ENCODE assay signal across 12 cellular contexts in genomic region chr12:94872007-94872653, GRCh38.
DNase-seq lines count a peak whose midpoint lies in the region; ATAC-seq, FAIRE-seq and TF ChIP-seq lines count a peak whose summit lies in the region.
"Had no signal": no experiment of that assay in that cellular context is flagged by ENCODE, and none has a peak within 500 bp of the region (broad histone marks: within the 10 kb centered on the region; RNA-seq: fewer than 3 reads in every experiment).

No MANE protein-coding gene starts in this region.

- peak; percentile 24 for DNase-seq in GM10266 (ENCODE audit: extremely low spot score)
- peak in 4 of 6 donors; percentile 16 to 40 (median 26) for DNase-seq in pancreas
- DNase-seq in CD14-positive monocyte (ENCODE audit: low spot score): no peak
- no peak for DNase-seq in GM19240 (ENCODE audit: insufficient read length, low spot score)
- DNase-seq in small intestine: no peak
- no peak for DNase-seq in aorta
- DNase-seq: dermis blood vessel endothelial cell, left ventricle myocardium superior, NCI-H226 had no signal

- H4K20me1 ChIP-seq in KMS-11 (ENCODE audit: insufficient read depth): no peaks in the 10 kb centered on the region

- H3K4me2 ChIP-seq in KMS-11: peak overlapping the region; percentile 33; the same call in 1 of the 2 replicates

- 51 to 57% methylated on average over 11 of the region's 11 CpGs for WGBS in pancreas, 2 donors
- 64 to 77% (median 65%) methylated on average over 11 of the region's 11 CpGs for WGBS in small intestine, 3 donors
- 82 to 83% methylated on average over 11 of the region's 11 CpGs for WGBS in aorta, 2 donors

- H3K27ac ChIP-seq in KMS-11 (no peak overlapping the region), pancreas (no peak overlapping the region), small intestine (ENCODE audit: low read depth in 1 of 2, low read length in 1 of 2) (no peak overlapping the region), aorta (ENCODE audit: low read depth in 1 of 2, low read length in 2 of 2) (no peak overlapping the region)
- H3K27ac ChIP-seq: foreskin keratinocyte had no signal

- H3K27me3 ChIP-seq in KMS-11 (ENCODE audit: insufficient read depth, low read depth) (no peaks in the 10 kb centered on the region), endocrine pancreas (ENCODE audit: control insufficient read depth, insufficient read depth, low read length) (no peaks in the 10 kb centered on the region), pancreas (peaks cover 0 to 12% (median 0%) of the 10 kb centered on the region in 4 donors), small intestine (ENCODE audit: control insufficient read depth in 2 of 2, insufficient read depth in 2 of 2, low read length in 2 of 2) (peaks cover 3 to 21% of the 10 kb centered on the region in 2 donors), aorta (ENCODE audit: control insufficient read depth in 1 of 2, insufficient read depth in 2 of 2, low read length in 1 of 2) (no peaks in the 10 kb centered on the region)

- peaks cover 11% of the 10 kb centered on the region for H3K4me1 Mint-ChIP-seq in CD14-positive monocyte

- TF ChIP-seq CTCF in GM10266 (IDR thresholded peaks at IDR 0.05; ENCODE audit: control insufficient read depth, insufficient read depth, low read depth, missing control alignments) (no peak), KMS-11 (conservative IDR thresholded peaks at IDR 0.05; ENCODE audit: low read depth, low read length) (no peak), pancreas (IDR thresholded peaks at IDR 0.05) (no peak), CD14-positive monocyte (IDR thresholded peaks at IDR 0.05) (no peak)

- FAIRE-seq in pancreas (lab: Jason Lieb, UNC) (no peak), small intestine (lab: Jason Lieb, UNC) (no peak)

- peak overlapping the region in 1 of 2 donors; percentile 79 for H3K4me3 Mint-ChIP-seq in CD14-positive monocyte

- H3K4me3 ChIP-seq in KMS-11 (IDR thresholded peaks at IDR 0.05; ENCODE audit: insufficient read depth, low read depth, low read length) (no peak overlapping the region), endocrine pancreas (ENCODE audit: control insufficient read depth, insufficient read depth, low read length) (peak overlapping the region; percentile 59), pancreas (no peak overlapping the region), small intestine (ENCODE audit: low read depth in 1 of 2, low read length in 2 of 2) (no peak overlapping the region), aorta (ENCODE audit: low read length in 2 of 2) (no peak overlapping the region)

- H3K4me1 ChIP-seq in KMS-11 (ENCODE audit: low read depth, poor library complexity, severe bottlenecking) (peaks cover 10% of the 10 kb centered on the region), endocrine pancreas (ENCODE audit: control insufficient read depth, insufficient read depth, low read length) (no peaks in the 10 kb centered on the region), pancreas (peaks cover 0 to 12% (median 0%) of the 10 kb centered on the region in 3 donors), small intestine (ENCODE audit: control insufficient read depth in 2 of 2, insufficient read depth in 1 of 2, low read depth in 1 of 2, low read length in 1 of 2) (no peaks in the 10 kb centered on the region), aorta (ENCODE audit: control insufficient read depth in 1 of 2, insufficient read depth in 2 of 2, low read length in 2 of 2) (no peaks in the 10 kb centered on the region)
- H3K4me1 ChIP-seq: foreskin keratinocyte had no signal

- H3K9me3 Mint-ChIP-seq in CD14-positive monocyte: peaks cover 0 to 9% (median 7%) of the 10 kb centered on the region in 7 donors

- H2AFZ ChIP-seq in KMS-11 (ENCODE audit: low read depth): no peak overlapping the region

- H3K36me3 ChIP-seq in KMS-11 (ENCODE audit: insufficient read depth) (no peaks in the 10 kb centered on the region), endocrine pancreas (ENCODE audit: control insufficient read depth, insufficient read depth, low read length) (no peaks in the 10 kb centered on the region), pancreas (no peaks in the 10 kb centered on the region), small intestine (ENCODE audit: control insufficient read depth in 2 of 2, insufficient read depth in 2 of 2, low read length in 2 of 2) (no peaks in the 10 kb centered on the region), aorta (ENCODE audit: control insufficient read depth in 1 of 2, insufficient read depth in 2 of 2, low read length in 1 of 2) (no peaks in the 10 kb centered on the region)

- ATAC-seq in pancreas (peak in 3 of 4 donors; percentile 46 to 67 (median 57)), aorta (ENCODE audit: low FRiP score) (no peak)

- intact Hi-C loops in pancreas (cut with DNase I) (no loop called here), CD14-positive monocyte (cut with micrococcal nuclease) (no loop called here), aorta (cut with DNase I) (no loop called here)

- peaks cover 59 to 69% (median 59%) of the 10 kb centered on the region in 3 donors for H3K27me3 Mint-ChIP-seq in CD14-positive monocyte (ENCODE audit: low read depth in 3 of 3)

- H3K36me3 Mint-ChIP-seq in CD14-positive monocyte: peaks cover 0 to 3% of the 10 kb centered on the region in 2 donors

- H3K9ac ChIP-seq in KMS-11 (no peak overlapping the region), endocrine pancreas (ENCODE audit: control insufficient read depth, insufficient read depth, low read length) (no peak overlapping the region)

- peak overlapping the region in 1 of 7 donors; percentile 13 for H3K27ac Mint-ChIP-seq in CD14-positive monocyte

- H3K9me3 ChIP-seq in endocrine pancreas (ENCODE audit: control insufficient read depth, low read length): no peaks in the 10 kb centered on the region
- H3K9me3 ChIP-seq in pancreas: no peaks in the 10 kb centered on the region
- no peaks in the 10 kb centered on the region for H3K9me3 ChIP-seq in small intestine (ENCODE audit: control insufficient read depth, low read depth)
- H3K9me3 ChIP-seq in aorta (ENCODE audit: control insufficient read depth, low read length): no peaks in the 10 kb centered on the region

- no peaks in the 10 kb centered on the region for H3K79me2 ChIP-seq in KMS-11 (ENCODE audit: insufficient read depth, low read depth)

Comparison
In these comparisons a context has a peak if more than half of its experiments do, and no peak if none do; other contexts are left out.
1. DNase-seq: peak in GM10266 (single experiment) and pancreas (4 of 6); none in CD14-positive monocyte (single experiment), GM19240 (single experiment), small intestine (single experiment) and aorta (0 of 2).